In genomic region chr4:42391981-42392380, GRCh38 we compare ENCODE assay signal across 27 cellular contexts. TPM values are rescaled to one million over a fixed set of nuclear protein-coding genes. Genes with fewer than 3 reads are reported as not detected.
DNase-seq lines count a peak whose midpoint lies in the region; ATAC-seq and TF ChIP-seq lines count a peak whose summit lies in the region.
"Had no signal": no experiment of that assay in that cellular context is flagged by ENCODE, and none has a peak within 500 bp of the region (broad histone marks: within the 10 kb centered on the region; RNA-seq: fewer than 3 reads in every experiment).

No MANE protein-coding gene starts in this region.

- TF ChIP-seq POLR2A in Peyer's patch (IDR thresholded peaks at IDR 0.05): no peak

- H3K9me3 ChIP-seq in Peyer's patch: no peaks in the 10 kb centered on the region

- in situ Hi-C loops in astrocyte of the spinal cord (cut with HindIII; ENCODE audit: low sequenced_read_pairs): no loop called here

- H3K27ac ChIP-seq in Peyer's patch: no peak overlapping the region
- H3K27ac ChIP-seq: hepatocyte, neural progenitor cell had no signal

- ATAC-seq in HG03439 (IDR thresholded peaks at IDR 0.05; ENCODE audit: unreplicated experiment) (no peak), GM18520 (IDR thresholded peaks at IDR 0.05; ENCODE audit: unreplicated experiment) (no peak)
- ATAC-seq: activated CD8-positive, alpha-beta T cell treated with anti-CD3 and anti-CD28 coated beads for 36 hours; CD8-positive, alpha-beta T cell; effector memory CD8-positive, alpha-beta T cell had no signal

- no peaks in the 10 kb centered on the region for H3K36me3 ChIP-seq in Peyer's patch
- H3K36me3 ChIP-seq: neural progenitor cell had no signal

- DNase-seq in Daoy (ENCODE audit: low read depth) (peak; percentile 61), M059J (ENCODE audit: low read depth) (peak; percentile 39), astrocyte of the spinal cord (ENCODE audit: low read depth, low spot score) (peak; percentile 3), kidney tubule cell (ENCODE audit: low spot score) (peak; percentile 86), Peyer's patch (no peak), SW480 (ENCODE audit: low spot score) (no peak)
- DNase-seq: activated CD4-positive, alpha-beta T cell treated with anti-CD3 and anti-CD28 coated beads for 1 hour; activated CD8-positive, alpha-beta T cell treated with anti-CD3 and anti-CD28 coated beads for 36 hours; activated gamma-delta T cell; CD8-positive, alpha-beta T cell; DMS 273 treated with DMSO at 0.1 percent for 48 hours; effector memory CD8-positive, alpha-beta T cell; foreskin melanocyte; Karpas-422; MV-4-11; NCI-H187; NCI-H748 treated with DMSO at 0.1 percent for 48 hours; posterior cingulate gyrus; SIG-M5; stimulated activated CD8-positive, alpha-beta memory T cell treated with anti-CD3 and anti-CD28 coated beads, Interleukin-4, amount 100 ng/mL, for 48 hours; T-helper 1 cell; trophoblast cell had no signal

- peaks cover 0 to 6% of the 10 kb centered on the region in 2 donors for H3K27me3 ChIP-seq in Peyer's patch

- TF ChIP-seq CTCF in astrocyte of the spinal cord (IDR thresholded peaks at IDR 0.05; ENCODE audit: low read depth, low read length) (no peak), Peyer's patch (IDR thresholded peaks at IDR 0.05) (no peak)

- H3K4me3 ChIP-seq in astrocyte of the spinal cord (ENCODE audit: low read depth, low read length): no peak overlapping the region
- no peak overlapping the region for H3K4me3 ChIP-seq in Peyer's patch
- H3K4me3 ChIP-seq: hepatocyte, lung, neural progenitor cell had no signal

- peaks cover 0 to 9% (median 0%) of the 10 kb centered on the region in 4 donors for H3K4me1 ChIP-seq in Peyer's patch

RNA-seq across cellular contexts. Expression of gene SHISA3, which starts 5.3 kb away (rescaled TPM):
- 3.1 and 4.3 TPM in 2 replicates for total RNA-seq in Daoy (2014; rRNA removed; shearing (Covaris generic))
- total RNA-seq in M059J (2014; rRNA removed; shearing (Covaris generic)): 0.20 and 1.1 TPM in 2 replicates
- 1 to 10 TPM; 1.2 to 5.8 (median 1.5) TPM for total RNA-seq in Peyer's patch
- total RNA-seq: CD8-positive, alpha-beta T cell had no signal

Comparison
In these comparisons a context has a peak if more than half of its experiments do, and no peak if none do; other contexts are left out.
1. DNase-seq: peak in Daoy (single experiment), M059J (single experiment), astrocyte of the spinal cord (single experiment) and kidney tubule cell (single experiment); none in Peyer's patch (0 of 3) and SW480 (single experiment).